ENCODE assay signal across 12 cellular contexts in genomic region chr1:113141650-113142473, GRCh38.
A peak's percentile ranks its signal among the peaks of the same experiment; 100 is the strongest.
DNase-seq lines count a peak whose midpoint lies in the region; ATAC-seq and TF ChIP-seq lines count a peak whose summit lies in the region.
"Had no signal": no experiment of that assay in that cellular context is flagged by ENCODE, and none has a peak within 500 bp of the region (broad histone marks: within the 10 kb centered on the region; RNA-seq: fewer than 3 reads in every experiment).

No MANE protein-coding gene starts in this region.

- H3K9me3 Mint-ChIP-seq in stimulated activated naive CD8-positive, alpha-beta T cell treated with anti-CD3 and anti-CD28 coated beads, Interleukin-15, amount 100 ng/mL, for 72 hours: no peaks in the 10 kb centered on the region
- H3K9me3 Mint-ChIP-seq: activated T-helper 17 cell treated with anti-CD3 and anti-CD28 coated beads, Interleukin-2, amount 50 U/mL, for 72 hours had no signal

- H3K27ac ChIP-seq in right atrium auricular region: peak overlapping the region in 1 of 2 donors; percentile 2
- H3K27ac ChIP-seq in SK-N-SH (ENCODE audit: low read depth in 2 of 2, low read length in 1 of 2): peak overlapping the region; percentile 24 to 85; a peak in 3 of 4 replicates
- peak overlapping the region; percentile 61 to 74 (median 66) for H3K27ac ChIP-seq in thyroid gland

- no peaks in the 10 kb centered on the region for H3K36me3 ChIP-seq in right atrium auricular region
- no peaks in the 10 kb centered on the region for H3K36me3 ChIP-seq in SK-N-SH (replicated peaks in 1 of 2; ENCODE audit: control insufficient read depth in 1 of 2, insufficient read depth in 2 of 2, low read length in 1 of 2)
- no peaks in the 10 kb centered on the region for H3K36me3 ChIP-seq in thyroid gland
- H3K36me3 ChIP-seq: ovary had no signal

- no peak overlapping the region for H3K9ac ChIP-seq in SK-N-SH

- H3K27me3 ChIP-seq in right atrium auricular region (no peaks in the 10 kb centered on the region), SK-N-SH (ENCODE audit: insufficient read depth) (no peaks in the 10 kb centered on the region), thyroid gland (no peaks in the 10 kb centered on the region)
- H3K27me3 ChIP-seq: ovary had no signal

- peak overlapping the region; percentile 65 for H2AFZ ChIP-seq in SK-N-SH (ENCODE audit: low read depth)

- H3K79me2 ChIP-seq in SK-N-SH (ENCODE audit: insufficient read depth): no peaks in the 10 kb centered on the region

- H3K4me1 ChIP-seq in right atrium auricular region (peaks cover 0 to 30% of the 10 kb centered on the region in 2 donors), SK-N-SH (ENCODE audit: control insufficient read depth in 1 of 2, insufficient read depth in 2 of 2, low read depth in 1 of 2, low read length in 1 of 2) (peaks cover 24 to 46% of the 10 kb centered on the region in 2 experiments), thyroid gland (peaks cover 33 to 47% of the 10 kb centered on the region in 2 donors)

- TF ChIP-seq POLR2A in thyroid gland (IDR thresholded peaks at IDR 0.05): no peak

- DNase-seq in left cardiac atrium (no peak), right atrium auricular region (ENCODE audit: low spot score) (no peak), SK-N-SH (no peak), fibroblast of pulmonary artery (ENCODE audit: low read depth) (peak; percentile 69), thyroid gland (peak; percentile 9 to 28), globus pallidus (ENCODE audit: low spot score) (no peak)
- no peak for DNase-seq in activated effector memory CD4-positive, alpha-beta T cell treated with anti-CD3 and anti-CD28 coated beads, Interleukin-2, amount 50 U/mL, for 16 hours
- no peak for DNase-seq in stimulated activated naive CD8-positive, alpha-beta T cell treated with anti-CD3 and anti-CD28 coated beads, Interleukin-15, amount 100 ng/mL, for 72 hours
- DNase-seq: NK-92 treated with Interleukin-12 subunit alpha and Interleukin-12 subunit beta, amount 100 ng/mL, for 24 hours; ovary had no signal

- H3K4me2 ChIP-seq in SK-N-SH: no peak overlapping the region; the same call in 1 of the 2 replicates

- no peaks in the 10 kb centered on the region for H4K20me1 ChIP-seq in SK-N-SH (ENCODE audit: insufficient read depth)

- peaks cover 3% of the 10 kb centered on the region for H3F3A ChIP-seq in SK-N-SH (replicated peaks; ENCODE audit: insufficient read depth)

- H3K9me3 ChIP-seq in right atrium auricular region (no peaks in the 10 kb centered on the region), SK-N-SH (no peaks in the 10 kb centered on the region), thyroid gland (no peaks in the 10 kb centered on the region)
- H3K9me3 ChIP-seq: ovary had no signal

- peaks cover 28% of the 10 kb centered on the region for H3K4me1 Mint-ChIP-seq in stimulated activated naive CD8-positive, alpha-beta T cell treated with anti-CD3 and anti-CD28 coated beads, Interleukin-15, amount 100 ng/mL, for 72 hours

- intact Hi-C loops in left cardiac atrium (cut with DNase I): loop anchor here (5.0 kb wide), 2 partner anchors 310 to 535 kb away; no protein-coding TSS in a partner anchor
- intact Hi-C loops in thyroid gland (cut with DNase I): loop anchor here (5.0 kb wide), 1 partner anchor 535 kb away; no protein-coding TSS in a partner anchor

- H3K27me3 Mint-ChIP-seq in stimulated activated naive CD8-positive, alpha-beta T cell treated with anti-CD3 and anti-CD28 coated beads, Interleukin-15, amount 100 ng/mL, for 72 hours: no peaks in the 10 kb centered on the region
- H3K27me3 Mint-ChIP-seq: activated T-helper 17 cell treated with anti-CD3 and anti-CD28 coated beads, Interleukin-2, amount 50 U/mL, for 72 hours; B cell had no signal

- no peak for TF ChIP-seq CTCF in right atrium auricular region (IDR thresholded peaks at IDR 0.05)
- no peak for TF ChIP-seq CTCF in SK-N-SH (IDR thresholded peaks at IDR 0.05)
- TF ChIP-seq CTCF in fibroblast of pulmonary artery (IDR thresholded peaks at IDR 0.05; ENCODE audit: low read length, missing control alignments): no peak
- TF ChIP-seq CTCF in thyroid gland (IDR thresholded peaks at IDR 0.05): no peak

- no peak for TF ChIP-seq RAD21 in SK-N-SH (IDR thresholded peaks at IDR 0.05; ENCODE audit: low read length)

- H3K27ac Mint-ChIP-seq in stimulated activated naive CD8-positive, alpha-beta T cell treated with anti-CD3 and anti-CD28 coated beads, Interleukin-15, amount 100 ng/mL, for 72 hours: no peak overlapping the region
- H3K27ac Mint-ChIP-seq: activated T-helper 17 cell treated with anti-CD3 and anti-CD28 coated beads, Interleukin-2, amount 50 U/mL, for 72 hours; B cell had no signal

- CTCF ChIA-PET in SK-N-SH (lab: Yijun Ruan, JAX): interaction anchor here (0.9 to 3.3 kb wide), 12 partner anchors 11 to 537 kb away, joined by 3 to 32 read pairs (median 4); partner anchors contain the start of gene LRIG2

- no peaks in the 10 kb centered on the region for H3K9me2 ChIP-seq in SK-N-SH

- no peak overlapping the region for H3K4me3 ChIP-seq in right atrium auricular region
- no peak overlapping the region for H3K4me3 ChIP-seq in SK-N-SH (ENCODE audit: low read depth in 2 of 2, low read length in 1 of 2)
- H3K4me3 ChIP-seq in fibroblast of pulmonary artery (replicated peaks; ENCODE audit: low read depth, low read length): no peak overlapping the region
- no peak overlapping the region for H3K4me3 ChIP-seq in thyroid gland (replicated peaks in 1 of 3)
- H3K4me3 ChIP-seq: ovary had no signal

- WGBS in SK-N-SH (ENCODE audit: low lambda C conversion rate): 87% methylated on average over 4 of the region's 4 CpGs
- WGBS in thyroid gland, 2 donors: 34 to 40% methylated on average over 4 of the region's 4 CpGs

- peak; percentile 13 to 71 for ATAC-seq in left cardiac atrium
- ATAC-seq in stimulated activated naive CD8-positive, alpha-beta T cell treated with anti-CD3 and anti-CD28 coated beads, Interleukin-15, amount 100 ng/mL, for 72 hours: no peak
- ATAC-seq: activated T-helper 17 cell treated with anti-CD3 and anti-CD28 coated beads, Interleukin-2, amount 50 U/mL, for 72 hours had no signal

- POLR2A ChIA-PET in SK-N-SH (lab: Yijun Ruan, JAX): interaction anchor here (1.2 kb wide), 1 partner anchor 247 kb away, joined by 4 read pairs; no protein-coding TSS in a partner anchor

- no peak overlapping the region for H3K4me3 Mint-ChIP-seq in stimulated activated naive CD8-positive, alpha-beta T cell treated with anti-CD3 and anti-CD28 coated beads, Interleukin-15, amount 100 ng/mL, for 72 hours
- H3K4me3 Mint-ChIP-seq: activated T-helper 17 cell treated with anti-CD3 and anti-CD28 coated beads, Interleukin-2, amount 50 U/mL, for 72 hours; B cell had no signal

- TF ChIP-seq EP300 in SK-N-SH (IDR thresholded peaks at IDR 0.05; ENCODE audit: borderline replicate concordance in 1 of 2, low read depth in 1 of 2, low read length in 1 of 2): no peak

TF ChIP-seq in SK-N-SH, 30 proteins besides CTCF, POLR2A, EP300 and RAD21:
- TF ChIP-seq RFX5 (IDR thresholded peaks at IDR 0.05; ENCODE audit: low read length): no peak
- TF ChIP-seq JUND (IDR thresholded peaks at IDR 0.05): peak; percentile 15; the same call in 1 of the 2 replicates
- TF ChIP-seq FOSL2 (IDR thresholded peaks at IDR 0.05; ENCODE audit: borderline replicate concordance, low read depth): peak; percentile 44

Comparison
In these comparisons a context has a peak if more than half of its experiments do, and no peak if none do; other contexts are left out.
1. DNase-seq: peak in fibroblast of pulmonary artery (single experiment) and thyroid gland (2 of 2); none in left cardiac atrium (single experiment), right atrium auricular region (single experiment), SK-N-SH (single experiment), globus pallidus (single experiment), activated effector memory CD4-positive, alpha-beta T cell treated with anti-CD3 and anti-CD28 coated beads, Interleukin-2, amount 50 U/mL, for 16 hours (single experiment) and stimulated activated naive CD8-positive, alpha-beta T cell treated with anti-CD3 and anti-CD28 coated beads, Interleukin-15, amount 100 ng/mL, for 72 hours (0 of 2).